17 cellular contexts compared by ENCODE assay signal in genomic region chr7:22220947-22221346, GRCh38.
A peak's percentile ranks its signal among the peaks of the same experiment; 100 is the strongest.
DNase-seq lines count a peak whose midpoint lies in the region; ATAC-seq and TF ChIP-seq lines count a peak whose summit lies in the region.
"Had no signal": no experiment of that assay in that cellular context is flagged by ENCODE, and none has a peak within 500 bp of the region (broad histone marks: within the 10 kb centered on the region; RNA-seq: fewer than 3 reads in every experiment).

No MANE protein-coding gene starts in this region.

- TF ChIP-seq CTCF in dorsolateral prefrontal cortex (IDR thresholded peaks at IDR 0.05 in 54 of 56, conservative IDR thresholded peaks at IDR 0.05 in 2 of 56; ENCODE audit: low read depth in 1 of 56, partially characterized antibody in 56 of 56) (peak in 1 of 56 donors; percentile 5), left lung (IDR thresholded peaks at IDR 0.05) (no peak), BE2C (IDR thresholded peaks at IDR 0.05; ENCODE audit: low read depth, low read length) (no peak)

- peak overlapping the region; percentile 2 to 50 (median 38); a peak in 20 of 22 replicates for H3K4me2 ChIP-seq in BLaER1 treated with 17β-estradiol and CSF1 and Interleukin-3, amounts not matched to agents 10 nM and 100 nM
- H3K4me2 ChIP-seq: A549, PC-9 had no signal

- H3K36me3 ChIP-seq in BLaER1 treated with 17β-estradiol and CSF1 and Interleukin-3, amounts not matched to agents 10 nM and 100 nM: peaks cover 0 to 77% (median 40%) of the 10 kb centered on the region in 11 experiments; a peak in 15 of 22 replicates
- no peaks in the 10 kb centered on the region for H3K36me3 ChIP-seq in left lung
- H3K36me3 ChIP-seq in BE2C: peaks cover 49% of the 10 kb centered on the region

- intact Hi-C loops in dorsolateral prefrontal cortex (cut with DNase I): no loop called here
- intact Hi-C loops in left lung (cut with DNase I): no loop called here

- H4K20me1 ChIP-seq in BLaER1 treated with 17β-estradiol and CSF1 and Interleukin-3, amounts not matched to agents 10 nM and 100 nM: no peaks in the 10 kb centered on the region

- no peak overlapping the region for H3K9ac ChIP-seq in BLaER1 treated with 17β-estradiol and CSF1 and Interleukin-3, amounts not matched to agents 10 nM and 100 nM

- peaks cover 0 to 40% (median 26%) of the 10 kb centered on the region in 11 experiments; a peak in 20 of 22 replicates for H3K9me3 ChIP-seq in BLaER1 treated with 17β-estradiol and CSF1 and Interleukin-3, amounts not matched to agents 10 nM and 100 nM (replicated peaks in 1 of 11)
- H3K9me3 ChIP-seq in left lung (no peaks in the 10 kb centered on the region), BE2C (no peaks in the 10 kb centered on the region)
- H3K9me3 ChIP-seq: A549 had no signal

- H3K27me3 ChIP-seq in BLaER1 treated with 17β-estradiol and CSF1 and Interleukin-3, amounts not matched to agents 10 nM and 100 nM: no peaks in the 10 kb centered on the region
- H3K27me3 ChIP-seq in dorsolateral prefrontal cortex (no peaks in the 10 kb centered on the region), left lung (no peaks in the 10 kb centered on the region), BE2C (no peaks in the 10 kb centered on the region)

- H3K4me1 ChIP-seq in BLaER1 treated with 17β-estradiol and CSF1 and Interleukin-3, amounts not matched to agents 10 nM and 100 nM: peaks cover 17 to 57% (median 29%) of the 10 kb centered on the region in 10 experiments
- H3K4me1 ChIP-seq in left lung: peaks cover 4 to 12% of the 10 kb centered on the region in 2 donors
- no peaks in the 10 kb centered on the region for H3K4me1 ChIP-seq in BE2C
- H3K4me1 ChIP-seq: A549 had no signal

- DNase-seq in dorsolateral prefrontal cortex (peak in 1 of 10 donors; percentile 29), left lung (no peak), substantia nigra (lab: John Stamatoyannopoulos, UW) (no peak), NAMALWA (ENCODE audit: low spot score) (no peak), BE2C (no peak), hypothalamus (lab: John Stamatoyannopoulos, UW) (no peak)
- DNase-seq: activated CD4-positive, alpha-beta T cell treated with anti-CD3 and anti-CD28 coated beads, Interleukin-2, amount 10 ng/mL, durations not matched to agents 24 days and 14 days; activated T-cell treated with anti-CD3 and anti-CD28 coated beads, Interleukin-2, amount 50 U/mL, for 24 hours; CD8-positive, alpha-beta T cell; cerebellar nuclear complex; naive B cell; PC-9; stimulated activated CD4-positive, alpha-beta T cell treated with anti-CD3 and anti-CD28 coated beads, Interleukin-15, amount 100 ng/mL, for 24 hours; stimulated activated naive CD8-positive, alpha-beta T cell treated with anti-CD3 and anti-CD28 coated beads, Interleukin-15, amount 100 ng/mL, for 72 hours had no signal

- no peak overlapping the region for H3K4me3 ChIP-seq in BLaER1 treated with 17β-estradiol and CSF1 and Interleukin-3, amounts not matched to agents 10 nM and 100 nM
- H3K4me3 ChIP-seq in dorsolateral prefrontal cortex (peak overlapping the region in 3 of 59 donors; percentile 52 to 63 (median 61)), left lung (no peak overlapping the region), BE2C (ENCODE audit: low read depth, low read length) (no peak overlapping the region)
- H3K4me3 ChIP-seq: A549, PC-9 had no signal

- ATAC-seq in left lung: no peak
- ATAC-seq in HG03460 (IDR thresholded peaks at IDR 0.05; ENCODE audit: unreplicated experiment): no peak
- ATAC-seq: A549; CD8-positive, alpha-beta T cell; stimulated activated naive CD8-positive, alpha-beta T cell treated with anti-CD3 and anti-CD28 coated beads, Interleukin-15, amount 100 ng/mL, for 72 hours had no signal

- H3K27ac ChIP-seq in BLaER1 treated with 17β-estradiol and CSF1 and Interleukin-3, amounts not matched to agents 10 nM and 100 nM: peak overlapping the region in 8 of 11 experiments; percentile 11 to 52 (median 22); a peak in 12 of 22 replicates
- H3K27ac ChIP-seq in dorsolateral prefrontal cortex: peak overlapping the region in 57 of 59 donors; percentile 2 to 99 (median 93)
- peak overlapping the region; percentile 74 to 80 for H3K27ac ChIP-seq in left lung
- H3K27ac ChIP-seq in substantia nigra (ENCODE audit: low read depth, low read length, poor library complexity, severe bottlenecking): peak overlapping the region; percentile 5
- H3K27ac ChIP-seq: A549, PC-9 had no signal

Comparison
In these comparisons a context has a peak if more than half of its experiments do, and no peak if none do; other contexts are left out.
1. H3K27ac ChIP-seq: peak in every context shown above with its lines; median percentile 93 in dorsolateral prefrontal cortex; 77 in left lung; 22 in BLaER1 treated with 17β-estradiol and CSF1 and Interleukin-3, amounts not matched to agents 10 nM and 100 nM; 5 in substantia nigra.